ENCODE assay signal across 8 cellular contexts in the genomic region with DNA sequence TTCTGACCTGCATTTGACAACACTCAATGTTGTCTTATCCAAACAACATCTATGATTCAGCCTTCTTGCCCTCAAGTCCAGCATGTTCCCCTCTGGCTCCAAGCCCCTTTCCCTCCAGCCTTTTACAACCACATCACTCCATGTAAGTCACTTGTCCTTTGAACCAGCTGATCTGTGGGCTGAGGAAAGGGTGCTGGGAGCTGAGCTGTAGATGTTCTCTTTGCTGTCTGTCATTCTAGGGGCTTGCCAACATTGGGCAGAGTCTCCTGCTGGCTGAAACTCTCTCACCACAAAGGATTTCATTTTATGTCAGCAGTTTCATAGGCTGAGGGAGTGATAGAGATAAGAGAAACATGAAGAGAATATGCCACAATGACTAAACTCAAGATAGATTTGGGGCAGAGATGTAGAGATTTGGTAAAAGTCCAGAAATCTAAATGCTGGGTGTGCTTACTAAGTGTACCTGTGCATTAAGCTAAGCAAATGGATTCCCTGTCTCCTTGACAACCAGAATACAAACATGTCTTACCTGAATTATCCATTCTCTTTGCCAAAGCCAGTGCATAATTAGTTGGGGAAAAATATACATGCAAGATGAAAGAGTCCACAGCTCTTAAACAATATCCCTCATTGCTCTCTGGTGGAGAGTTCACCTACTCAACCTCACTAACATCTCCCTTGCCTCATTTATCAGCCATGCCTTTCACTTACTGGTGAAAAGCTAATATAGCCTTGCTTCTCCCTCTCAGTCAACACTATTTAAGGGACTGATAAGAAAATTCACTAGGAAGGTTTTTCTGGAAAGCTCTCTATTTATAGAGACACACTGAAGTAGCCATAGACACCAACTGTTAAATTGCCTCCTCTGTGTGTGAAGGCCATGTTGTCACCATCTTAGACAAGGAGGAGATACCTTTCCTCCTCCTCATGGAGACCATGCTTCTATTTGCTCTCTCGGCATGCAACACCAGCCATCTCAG.
DNase-seq lines count a peak whose midpoint lies in the region; ATAC-seq lines count a peak whose summit lies in the region.

No MANE protein-coding gene starts in this region.

- H3K27ac Mint-ChIP-seq in activated T-cell treated with anti-CD3 and anti-CD28 coated beads, Interleukin-2, amount 50 U/mL, for 24 hours: peak overlapping the region; percentile 20
- H3K27ac Mint-ChIP-seq in activated T-helper 17 cell treated with anti-CD3 and anti-CD28 coated beads, Interleukin-2, amount 50 U/mL, for 72 hours: peak overlapping the region; percentile 64
- H3K27ac Mint-ChIP-seq in stimulated activated naive CD8-positive, alpha-beta T cell treated with anti-CD3 and anti-CD28 coated beads, Interleukin-15, Interleukin-2, amounts not matched to agents 100 ng/mL and 50 ng/mL, for 24 hours: peak overlapping the region; percentile 85

- H3K4me3 Mint-ChIP-seq in activated T-cell treated with anti-CD3 and anti-CD28 coated beads, Interleukin-2, amount 50 U/mL, for 24 hours: no peak overlapping the region
- no peak overlapping the region for H3K4me3 Mint-ChIP-seq in activated T-helper 17 cell treated with anti-CD3 and anti-CD28 coated beads, Interleukin-2, amount 50 U/mL, for 72 hours
- peak overlapping the region; percentile 40 for H3K4me3 Mint-ChIP-seq in stimulated activated naive CD8-positive, alpha-beta T cell treated with anti-CD3 and anti-CD28 coated beads, Interleukin-15, Interleukin-2, amounts not matched to agents 100 ng/mL and 50 ng/mL, for 24 hours

- peaks cover 22% of the 10 kb centered on the region for H3K27me3 Mint-ChIP-seq in activated T-cell treated with anti-CD3 and anti-CD28 coated beads, Interleukin-2, amount 50 U/mL, for 24 hours
- peaks cover 3% of the 10 kb centered on the region for H3K27me3 Mint-ChIP-seq in activated T-helper 17 cell treated with anti-CD3 and anti-CD28 coated beads, Interleukin-2, amount 50 U/mL, for 72 hours
- H3K27me3 Mint-ChIP-seq in stimulated activated naive CD8-positive, alpha-beta T cell treated with anti-CD3 and anti-CD28 coated beads, Interleukin-15, Interleukin-2, amounts not matched to agents 100 ng/mL and 50 ng/mL, for 24 hours: peaks cover 25% of the 10 kb centered on the region

- H3K4me1 Mint-ChIP-seq in activated T-cell treated with anti-CD3 and anti-CD28 coated beads, Interleukin-2, amount 50 U/mL, for 24 hours (ENCODE audit: low read depth): peaks cover 40% of the 10 kb centered on the region
- H3K4me1 Mint-ChIP-seq in activated T-helper 17 cell treated with anti-CD3 and anti-CD28 coated beads, Interleukin-2, amount 50 U/mL, for 72 hours: peaks cover 23% of the 10 kb centered on the region
- peaks cover 39% of the 10 kb centered on the region for H3K4me1 Mint-ChIP-seq in stimulated activated naive CD8-positive, alpha-beta T cell treated with anti-CD3 and anti-CD28 coated beads, Interleukin-15, Interleukin-2, amounts not matched to agents 100 ng/mL and 50 ng/mL, for 24 hours (ENCODE audit: low read depth)

- no peak for DNase-seq in activated T-cell treated with anti-CD3 and anti-CD28 coated beads, Interleukin-2, amount 50 U/mL, for 24 hours
- DNase-seq in activated T-cell treated with anti-CD3 and anti-CD28 coated beads for 4 hours (no peak), posterior vena cava (ENCODE audit: low spot score) (no peak), NCI-H524 treated with DMSO at 0.1 percent for 48 hours (lab: John Stamatoyannopoulos, UW) (no peak), retina (no peak)

- H3K36me3 Mint-ChIP-seq in activated T-cell treated with anti-CD3 and anti-CD28 coated beads, Interleukin-2, amount 50 U/mL, for 24 hours (ENCODE audit: low read depth): no peaks in the 10 kb centered on the region
- no peaks in the 10 kb centered on the region for H3K36me3 Mint-ChIP-seq in activated T-helper 17 cell treated with anti-CD3 and anti-CD28 coated beads, Interleukin-2, amount 50 U/mL, for 72 hours (ENCODE audit: low read depth)
- H3K36me3 Mint-ChIP-seq in stimulated activated naive CD8-positive, alpha-beta T cell treated with anti-CD3 and anti-CD28 coated beads, Interleukin-15, Interleukin-2, amounts not matched to agents 100 ng/mL and 50 ng/mL, for 24 hours (ENCODE audit: low read depth): no peaks in the 10 kb centered on the region

- no peaks in the 10 kb centered on the region for H3K9me3 Mint-ChIP-seq in activated T-cell treated with anti-CD3 and anti-CD28 coated beads, Interleukin-2, amount 50 U/mL, for 24 hours
- H3K9me3 Mint-ChIP-seq in activated T-helper 17 cell treated with anti-CD3 and anti-CD28 coated beads, Interleukin-2, amount 50 U/mL, for 72 hours: no peaks in the 10 kb centered on the region
- no peaks in the 10 kb centered on the region for H3K9me3 Mint-ChIP-seq in stimulated activated naive CD8-positive, alpha-beta T cell treated with anti-CD3 and anti-CD28 coated beads, Interleukin-15, Interleukin-2, amounts not matched to agents 100 ng/mL and 50 ng/mL, for 24 hours

- peak; percentile 63 for ATAC-seq in HG03139 (IDR thresholded peaks at IDR 0.05; ENCODE audit: unreplicated experiment)
- ATAC-seq in activated T-helper 17 cell treated with anti-CD3 and anti-CD28 coated beads, Interleukin-2, amount 50 U/mL, for 72 hours (replicated peaks): peak; percentile 89

- intact Hi-C loops in posterior vena cava (cut with DNase I): no loop called here

Comparison
In these comparisons a context has a peak if more than half of its experiments do, and no peak if none do; other contexts are left out.
1. H3K27ac Mint-ChIP-seq: peak in every context shown above with its lines; median percentile 85 in stimulated activated naive CD8-positive, alpha-beta T cell treated with anti-CD3 and anti-CD28 coated beads, Interleukin-15, Interleukin-2, amounts not matched to agents 100 ng/mL and 50 ng/mL, for 24 hours; 64 in activated T-helper 17 cell treated with anti-CD3 and anti-CD28 coated beads, Interleukin-2, amount 50 U/mL, for 72 hours; 20 in activated T-cell treated with anti-CD3 and anti-CD28 coated beads, Interleukin-2, amount 50 U/mL, for 24 hours.